Comparison of ENCODE assay signal across 12 cellular contexts in genomic region chr15:79089890-79090486, GRCh38. TPM values are rescaled to one million over a fixed set of nuclear protein-coding genes. Genes with fewer than 3 reads are reported as not detected.
DNase-seq lines count a peak whose midpoint lies in the region; ATAC-seq and TF ChIP-seq lines count a peak whose summit lies in the region.
"Had no signal": no experiment of that assay in that cellular context is flagged by ENCODE, and none has a peak within 500 bp of the region (broad histone marks: within the 10 kb centered on the region; RNA-seq: fewer than 3 reads in every experiment).

No MANE protein-coding gene starts in this region.

- peaks cover 27% of the 10 kb centered on the region for H3K27me3 ChIP-seq in mammary epithelial cell (ENCODE audit: insufficient read depth, low read length)
- peaks cover 25% of the 10 kb centered on the region for H3K27me3 ChIP-seq in lung (ENCODE audit: control insufficient read depth, insufficient read depth)

- in situ Hi-C loops in mammary epithelial cell (cut with MboI; ENCODE audit: low sequenced_read_pairs in 2 of 2): no loop called here

- no peak overlapping the region for H2AFZ ChIP-seq in mammary epithelial cell (ENCODE audit: low read depth, low read length)

- no peaks in the 10 kb centered on the region for H4K20me1 ChIP-seq in mammary epithelial cell (ENCODE audit: insufficient read depth, low read length)

- H3K4me3 ChIP-seq in mammary epithelial cell (replicated peaks in 1 of 3; ENCODE audit: insufficient read depth in 1 of 3, low read depth in 2 of 3, low read length in 3 of 3): no peak overlapping the region
- peak overlapping the region; percentile 36 for H3K4me3 ChIP-seq in lung

- H3K36me3 ChIP-seq in mammary epithelial cell (ENCODE audit: insufficient read depth, low read length) (no peaks in the 10 kb centered on the region), lung (ENCODE audit: control insufficient read depth in 2 of 2, insufficient read depth in 2 of 2, low read length in 2 of 2) (no peaks in the 10 kb centered on the region)

- H3K4me1 ChIP-seq in mammary epithelial cell (ENCODE audit: insufficient read depth, low read length): peaks cover 6% of the 10 kb centered on the region
- peaks cover 0 to 11% of the 10 kb centered on the region in 2 donors for H3K4me1 ChIP-seq in lung (ENCODE audit: control insufficient read depth in 2 of 2, insufficient read depth in 2 of 2, low read length in 2 of 2)
- H3K4me1 ChIP-seq: foreskin keratinocyte had no signal

- no peak overlapping the region for H3K9ac ChIP-seq in mammary epithelial cell (ENCODE audit: insufficient read depth, low read length)

- H3K9me3 ChIP-seq in mammary epithelial cell (replicated peaks; ENCODE audit: insufficient read depth, low read length) (no peaks in the 10 kb centered on the region), lung (ENCODE audit: control insufficient read depth in 2 of 2, insufficient read depth in 1 of 2, low read length in 1 of 2) (peaks cover 0 to 8% of the 10 kb centered on the region in 2 donors)

- WGBS in mammary epithelial cell (ENCODE audit: low coverage, missing lambda C conversion rate): 3% methylated on average over 34 of the region's 53 CpGs
- WGBS in lung, 2 donors: 1 to 2% methylated on average over 51 to 53 of the region's 53 CpGs

- peak overlapping the region; percentile 32 for H3K4me2 ChIP-seq in mammary epithelial cell (ENCODE audit: insufficient read depth, low read depth, low read length)

- no peak for TF ChIP-seq CTCF in mammary epithelial cell (conservative IDR thresholded peaks at IDR 0.05 in 1 of 2, IDR thresholded peaks at IDR 0.05 in 1 of 2; ENCODE audit: extremely low read depth in 1 of 2, insufficient read depth in 1 of 2, low read depth in 1 of 2, low read length in 2 of 2)
- no peak for TF ChIP-seq CTCF in lung (IDR thresholded peaks at IDR 0.05; ENCODE audit: control extremely low read depth, extremely low read depth)

- DNase-seq in NCI-H2171 treated with DMSO at 0.1 percent for 48 hours (lab: John Stamatoyannopoulos, UW) (peak; percentile 55), NCI-H2171 (lab: John Stamatoyannopoulos, UW) (no peak), mammary epithelial cell (peak; percentile 28), lung (ENCODE audit: low spot score) (no peak), substantia nigra (lab: John Stamatoyannopoulos, UW) (peak in 1 of 49 donors; percentile 37), SW 1271 (lab: John Stamatoyannopoulos, UW) (no peak), NCI-H2029 treated with DMSO at 0.1 percent for 48 hours (lab: John Stamatoyannopoulos, UW) (no peak), SIG-M5 treated with dmso at 0.1 percent for 504 hours (lab: John Stamatoyannopoulos, UW; ENCODE audit: unreplicated experiment) (no peak)
- DNase-seq: activated CD4-positive, alpha-beta T cell treated with anti-CD3 and anti-CD28 coated beads for 4 hours; natural killer cell had no signal

- CTCF ChIA-PET in mammary epithelial cell (lab: Charles Lee; ENCODE audit: low non-redundant PET): no interaction called here

- intact Hi-C loops in mammary epithelial cell (cut with micrococcal nuclease): no loop called here

- H3K27ac ChIP-seq in mammary epithelial cell (ENCODE audit: insufficient read depth, low read depth, low read length) (no peak overlapping the region), lung (ENCODE audit: low read depth in 1 of 2, low read length in 1 of 2) (no peak overlapping the region), substantia nigra (ENCODE audit: low read depth, low read length, poor library complexity, severe bottlenecking) (peak overlapping the region; percentile 63)
- H3K27ac ChIP-seq: foreskin keratinocyte had no signal

- dilution Hi-C loops in mammary epithelial cell (cut with HindIII; ENCODE audit: low sequenced_read_pairs): no loop called here

- no peaks in the 10 kb centered on the region for H3K79me2 ChIP-seq in mammary epithelial cell (ENCODE audit: insufficient read depth, low read length)

- ATAC-seq in lung (ENCODE audit: insufficient read depth, low FRiP score): no peak
- ATAC-seq: natural killer cell had no signal

- no TSS peak for BruUV-seq in mammary epithelial cell (replicated peaks; lab: Mats Ljungman, UMichigan)

RNA-seq across cellular contexts. Expression of gene RASGRF1, which starts 0.6 kb away (rescaled TPM):
- total RNA-seq in mammary epithelial cell (under 1 TPM; 0.33 to 0.71 TPM), lung (10 to 100 TPM; 20.4 to 71.2 TPM)
- polyA plus RNA-seq in mammary epithelial cell (1.1 TPM), lung (10 to 100 TPM; 10.9 to 28.8 TPM)
- polyA minus RNA-seq in mammary epithelial cell: 0.67 TPM
- total RNA-seq: natural killer cell had no signal
- polyA plus RNA-seq: aorta had no signal

Comparison
In these comparisons a context has a peak if more than half of its experiments do, and no peak if none do; other contexts are left out.
1. DNase-seq: peak in NCI-H2171 treated with DMSO at 0.1 percent for 48 hours (single experiment) and mammary epithelial cell (single experiment); none in NCI-H2171 (single experiment), lung (single experiment), SW 1271 (0 of 2), NCI-H2029 treated with DMSO at 0.1 percent for 48 hours (single experiment) and SIG-M5 treated with dmso at 0.1 percent for 504 hours (single experiment).
2. RNA of gene RASGRF1, which starts 0.6 kb away (total RNA-seq): 20.4 to 71.2 TPM in lung; 0.33 to 0.71 TPM in mammary epithelial cell; every median in the first group is over 10 times any median in the second.